34 cellular contexts compared by ENCODE assay signal in genomic region chr2:156177654-156178053, GRCh38.
"Had no signal": no experiment of that assay in that cellular context is flagged by ENCODE, and none has a peak within 500 bp of the region (broad histone marks: within the 10 kb centered on the region; RNA-seq: fewer than 3 reads in every experiment).

No MANE protein-coding gene starts in this region.

- H3K27ac ChIP-seq: adrenal gland, ascending aorta, body of pancreas, brain microvascular endothelial cell, breast epithelium, cardiac muscle cell had no signal

- FAIRE-seq: astrocyte, bronchial epithelial cell had no signal

- H3K9me3 ChIP-seq: adrenal gland, ascending aorta, body of pancreas, breast epithelium had no signal

- H3K27me3 ChIP-seq: adrenal gland, ascending aorta, body of pancreas, brain microvascular endothelial cell, breast epithelium, cardiac muscle cell had no signal

- H3K4me1 ChIP-seq: adrenal gland, ascending aorta, breast epithelium had no signal

- DNase-seq: activated effector memory CD4-positive, alpha-beta T cell treated with anti-CD3 and anti-CD28 coated beads, Interleukin-2, amount 50 U/mL, for 16 hours; activated effector memory CD4-positive, alpha-beta T cell treated with Interleukin-2 at 50 U/mL for 16 hours; activated gamma-delta T cell; activated gamma-delta T cell treated with Interleukin-2 at 50 U/mL for 16 hours; activated naive CD4-positive, alpha-beta T cell; activated naive CD4-positive, alpha-beta T cell treated with anti-CD3 and anti-CD28 coated beads for 36 hours; activated naive CD4-positive, alpha-beta T cell treated with anti-CD3 and anti-CD28 coated beads, Interleukin-2, amount 10 ng/mL, durations not matched to agents 7 days and 5 days; activated naive CD4-positive, alpha-beta T cell treated with anti-CD3 and anti-CD28 coated beads, Interleukin-2, amount 50 U/mL, for 16 hours; activated naive CD4-positive, alpha-beta T cell treated with Interleukin-2 at 50 U/mL for 16 hours; activated naive CD8-positive, alpha-beta T cell treated with anti-CD3 and anti-CD28 coated beads for 36 hours; activated naive CD8-positive, alpha-beta T cell treated with anti-CD3 and anti-CD28 coated beads, Interleukin-2, amount 10 ng/mL, durations not matched to agents 7 days and 5 days; activated naive CD8-positive, alpha-beta T cell treated with anti-CD3 and anti-CD28 coated beads, Interleukin-2, amount 50 U/mL, for 24 hours; activated T-cell treated with anti-CD3 and anti-CD28 coated beads, Interleukin-2, amount 50 U/mL, for 1 hour; activated T-cell treated with anti-CD3 and anti-CD28 coated beads, Interleukin-2, amount 50 U/mL, for 24 hours; activated T-cell treated with anti-CD3 and anti-CD28 coated beads, Interleukin-2, amount 50 U/mL, for 4 hours; activated T-cell treated with anti-CD3 and anti-CD28 coated beads, Interleukin-2, amount 50 U/mL, for 48 hours; activated T-cell treated with anti-CD3 and anti-CD28 coated beads, Interleukin-2, amount 50 U/mL, for 72 hours; adrenal gland; amniotic stem cell; amygdala; anterior cingulate cortex; aorta; body of pancreas; brain microvascular endothelial cell; caudate nucleus; central memory CD4-positive, alpha-beta T cell; cerebellar nuclear complex had no signal

- H3K36me3 ChIP-seq: adrenal gland, ascending aorta, brain microvascular endothelial cell, breast epithelium, cardiac muscle cell had no signal

- H3K4me3 ChIP-seq: adrenal gland, ascending aorta, body of pancreas, breast epithelium, cardiac muscle cell had no signal

- ATAC-seq: activated naive CD4-positive, alpha-beta T cell treated with anti-CD3 and anti-CD28 coated beads, Interleukin-2, amount 50 U/mL, for 72 hours; activated naive CD8-positive, alpha-beta T cell treated with anti-CD3 and anti-CD28 coated beads, Interleukin-2, amount 50 U/mL, for 24 hours; activated T-cell treated with anti-CD3 and anti-CD28 coated beads, Interleukin-2, amount 50 U/mL, for 4 hours; activated T-cell treated with anti-CD3 and anti-CD28 coated beads, Interleukin-2, amount 50 U/mL, for 72 hours; activated T-helper 17 cell treated with anti-CD3 and anti-CD28 coated beads, Interleukin-2, amount 50 U/mL, for 72 hours; body of pancreas had no signal
